Comparison of ENCODE assay signal across 9 cellular contexts in the genomic region with DNA sequence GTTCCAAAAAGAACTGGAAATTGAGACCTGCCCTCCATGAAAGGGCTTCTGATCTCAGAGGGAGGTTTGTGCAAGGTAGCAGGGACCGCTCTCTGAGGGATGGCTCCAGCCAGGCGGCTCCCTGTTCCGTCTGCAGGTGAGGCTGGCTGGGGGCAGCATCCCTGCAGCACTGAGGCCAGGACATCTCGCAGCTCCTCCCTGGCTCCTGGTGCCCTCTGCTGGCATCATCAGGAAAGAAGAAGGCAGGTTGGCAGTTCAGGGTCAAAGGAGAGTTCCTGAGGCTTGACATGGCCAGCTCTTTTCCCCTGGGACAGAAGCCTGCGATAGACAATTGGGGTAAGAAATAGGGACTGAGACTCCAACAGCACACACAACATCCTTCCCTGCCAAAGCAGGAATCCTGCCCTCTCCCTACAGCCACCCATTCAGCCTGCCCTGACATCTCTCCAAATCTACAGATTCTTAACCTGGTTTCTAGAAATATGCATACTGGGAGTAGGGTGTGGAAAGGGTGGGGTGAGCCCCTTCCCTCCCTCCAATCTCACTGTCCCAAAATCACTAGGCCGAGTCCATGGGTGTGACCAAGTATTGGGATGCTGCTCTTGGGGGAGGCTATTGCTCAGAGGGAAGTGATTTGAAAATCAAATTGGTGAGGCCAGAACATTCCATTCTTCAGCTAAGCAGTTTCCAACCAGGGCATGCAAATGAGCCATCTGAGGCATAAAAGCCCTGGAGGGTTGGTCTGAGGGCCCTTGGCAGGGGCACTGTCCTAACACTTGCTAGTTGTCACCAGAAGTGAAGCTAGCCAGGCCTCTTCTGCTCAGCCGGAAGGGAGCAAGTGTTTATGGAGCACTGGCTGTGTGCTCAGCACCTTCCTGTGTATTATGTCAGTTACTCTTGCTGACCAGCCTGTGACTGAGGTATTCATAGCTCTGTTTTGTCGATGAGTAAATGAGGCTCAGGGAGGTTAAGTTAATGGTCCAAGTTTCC.
DNase-seq lines count a peak whose midpoint lies in the region; ATAC-seq lines count a peak whose summit lies in the region.
"Had no signal": no experiment of that assay in that cellular context is flagged by ENCODE, and none has a peak within 500 bp of the region (broad histone marks: within the 10 kb centered on the region; RNA-seq: fewer than 3 reads in every experiment).

No MANE protein-coding gene starts in this region.

- no peak overlapping the region for H2AFZ ChIP-seq in Karpas-422 (ENCODE audit: low read length)

- H3K4me1 ChIP-seq in Karpas-422 (ENCODE audit: low read length) = peaks cover 24% of the 10 kb centered on the region

- H3K9me2 ChIP-seq in Karpas-422 (replicated peaks; ENCODE audit: insufficient read depth, low read length) = no peaks in the 10 kb centered on the region

- no peaks in the 10 kb centered on the region for H4K20me1 ChIP-seq in Karpas-422 (ENCODE audit: insufficient read depth, low read depth, low read length)

- peak; percentile 54 for DNase-seq in D341Med (ENCODE audit: low spot score)
- peak; percentile 63 for DNase-seq in Karpas-422
- peak in 30 of 61 donors; percentile 15 to 74 (median 30) for DNase-seq in caudate nucleus (lab: John Stamatoyannopoulos, UW)
- DNase-seq in midbrain (lab: John Stamatoyannopoulos, UW) = peak; percentile 54
- no peak for DNase-seq in KG1 (lab: John Stamatoyannopoulos, UW)
- no peak for DNase-seq in NCI-H1436 (lab: John Stamatoyannopoulos, UW)
- no peak for DNase-seq in ureter (ENCODE audit: low spot score)

- H3K79me2 ChIP-seq in Karpas-422 (ENCODE audit: low read length) = no peaks in the 10 kb centered on the region

- peak overlapping the region; percentile 43 for H3K4me2 ChIP-seq in Karpas-422 (ENCODE audit: low read depth, low read length, poor library complexity, severe bottlenecking)

- no peaks in the 10 kb centered on the region; the same call in 1 of the 2 replicates for H3K27me3 ChIP-seq in Karpas-422 (ENCODE audit: low read length)

- no peak overlapping the region for H3K27ac ChIP-seq in Karpas-422 (ENCODE audit: low read length)
- peak overlapping the region; percentile 50 for H3K27ac ChIP-seq in caudate nucleus (ENCODE audit: low read depth, low read length)
- H3K27ac ChIP-seq: epithelial cell of prostate had no signal

- H3K9me3 ChIP-seq in Karpas-422 (ENCODE audit: low read length) = no peaks in the 10 kb centered on the region

- no peak overlapping the region for H3K4me3 ChIP-seq in Karpas-422 (ENCODE audit: low read length)

- no peak overlapping the region for H3K9ac ChIP-seq in Karpas-422 (ENCODE audit: low read length)

- H3K36me3 ChIP-seq in Karpas-422 (ENCODE audit: insufficient read depth, low read length) = no peaks in the 10 kb centered on the region

- ATAC-seq in GM21786 (IDR thresholded peaks at IDR 0.05; ENCODE audit: unreplicated experiment) = no peak

Comparison
In these comparisons a context has a peak if more than half of its experiments do, and no peak if none do; other contexts are left out.
1. DNase-seq: peak in D341Med (single experiment), Karpas-422 (single experiment) and midbrain (single experiment); none in KG1 (single experiment), NCI-H1436 (single experiment) and ureter (single experiment).